Comparison of ENCODE assay signal across 10 cellular contexts in genomic region chr4:48138936-48139335, GRCh38.
DNase-seq lines count a peak whose midpoint lies in the region; ATAC-seq and TF ChIP-seq lines count a peak whose summit lies in the region.
"Had no signal": no experiment of that assay in that cellular context is flagged by ENCODE, and none has a peak within 500 bp of the region (broad histone marks: within the 10 kb centered on the region; RNA-seq: fewer than 3 reads in every experiment).

No MANE protein-coding gene starts in this region.

- H3K4me1 ChIP-seq in Loucy (ENCODE audit: insufficient read depth, low read length, poor library complexity, severe bottlenecking) = peaks cover 40% of the 10 kb centered on the region
- H3K4me1 ChIP-seq: BLaER1, stomach had no signal

- no peaks in the 10 kb centered on the region for H3K27me3 Mint-ChIP-seq in stimulated activated naive B cell treated with anti-CD40 and anti-IgM and Interleukin-4, amounts not matched to agents 10 μg/mL and 1 μg/mL and 100 μg/mL, for 72 hours

- H4K20me1 ChIP-seq in Loucy (ENCODE audit: insufficient read depth, low read length, poor library complexity, severe bottlenecking) = no peaks in the 10 kb centered on the region

- peak overlapping the region; percentile 52 for H3K9ac ChIP-seq in Loucy (ENCODE audit: low read depth, low read length, poor library complexity, severe bottlenecking)
- H3K9ac ChIP-seq: BLaER1 had no signal

- no peak for TF ChIP-seq CTCF in Loucy (conservative IDR thresholded peaks at IDR 0.05; ENCODE audit: low read length)

- no peak overlapping the region for H2AFZ ChIP-seq in Loucy (ENCODE audit: low read length)

- H3K9me3 Mint-ChIP-seq in stimulated activated naive B cell treated with anti-CD40 and anti-IgM and Interleukin-4, amounts not matched to agents 10 μg/mL and 1 μg/mL and 100 μg/mL, for 72 hours = no peaks in the 10 kb centered on the region

- H3K4me3 ChIP-seq in Loucy (ENCODE audit: low read length, poor library complexity, severe bottlenecking) = peak overlapping the region; percentile 17
- H3K4me3 ChIP-seq: BLaER1, stomach had no signal

- H3K79me2 ChIP-seq in Loucy (ENCODE audit: insufficient read depth, low read length) = no peaks in the 10 kb centered on the region

- H3K9me2 ChIP-seq in Loucy (replicated peaks; ENCODE audit: low read depth, low read length) = no peaks in the 10 kb centered on the region

- H3K4me2 ChIP-seq in Loucy (ENCODE audit: low read depth, low read length, poor library complexity, severe bottlenecking) = peak overlapping the region; percentile 55
- H3K4me2 ChIP-seq: BLaER1 had no signal

- no peak overlapping the region for H3K27ac Mint-ChIP-seq in stimulated activated naive B cell treated with anti-CD40 and anti-IgM and Interleukin-4, amounts not matched to agents 10 μg/mL and 1 μg/mL and 100 μg/mL, for 72 hours

- H3K27me3 ChIP-seq in Loucy (ENCODE audit: insufficient read depth, low read length, poor library complexity, severe bottlenecking) = no peaks in the 10 kb centered on the region
- H3K27me3 ChIP-seq: BLaER1, stomach had no signal

- peaks cover 65% of the 10 kb centered on the region for H3K36me3 ChIP-seq in Loucy (ENCODE audit: insufficient read depth, low read length)

- ATAC-seq in HG02623 (IDR thresholded peaks at IDR 0.05; ENCODE audit: unreplicated experiment) = peak; percentile 79
- ATAC-seq in stimulated activated naive B cell treated with anti-CD40 and anti-IgM and Interleukin-4, amounts not matched to agents 10 μg/mL and 1 μg/mL and 100 μg/mL, for 72 hours (replicated peaks) = peak; percentile 90 to 92

- H3K36me3 Mint-ChIP-seq in stimulated activated naive B cell treated with anti-CD40 and anti-IgM and Interleukin-4, amounts not matched to agents 10 μg/mL and 1 μg/mL and 100 μg/mL, for 72 hours = peaks cover 35 to 64% of the 10 kb centered on the region in 2 donors

- peaks cover 9% of the 10 kb centered on the region; the same call in 1 of the 2 replicates for H3F3A ChIP-seq in Loucy (ENCODE audit: low read depth)

- H3K4me1 Mint-ChIP-seq in stimulated activated naive B cell treated with anti-CD40 and anti-IgM and Interleukin-4, amounts not matched to agents 10 μg/mL and 1 μg/mL and 100 μg/mL, for 72 hours = peaks cover 25 to 47% of the 10 kb centered on the region in 2 donors

- H3K4me3 Mint-ChIP-seq in stimulated activated naive B cell treated with anti-CD40 and anti-IgM and Interleukin-4, amounts not matched to agents 10 μg/mL and 1 μg/mL and 100 μg/mL, for 72 hours = peak overlapping the region in 1 of 2 donors; percentile 7

- DNase-seq in activated gamma-delta T cell treated with Interleukin-2 at 50 U/mL for 16 hours (peak; percentile 50), activated gamma-delta T cell (lab: John Stamatoyannopoulos, UW) (no peak), middle frontal gyrus (ENCODE audit: extremely low spot score, low spot score) (no peak), NCI-H1694 treated with DMSO at 0.1 percent for 48 hours (lab: John Stamatoyannopoulos, UW) (no peak)
- DNase-seq in stimulated activated naive B cell treated with anti-CD40 and anti-IgM and Interleukin-4, amounts not matched to agents 10 μg/mL and 1 μg/mL and 100 μg/mL, for 72 hours = peak; percentile 7
- no peak for DNase-seq in stimulated activated CD4-positive, alpha-beta T cell treated with anti-CD3 and anti-CD28 coated beads, Interleukin-2, amount 100 ng/mL, for 48 hours
- DNase-seq: stomach had no signal

- no peaks in the 10 kb centered on the region for H3K9me3 ChIP-seq in Loucy (ENCODE audit: insufficient read depth, low read depth, low read length)
- H3K9me3 ChIP-seq: BLaER1, stomach had no signal

Comparison
In these comparisons a context has a peak if more than half of its experiments do, and no peak if none do; other contexts are left out.
1. DNase-seq: peak in activated gamma-delta T cell treated with Interleukin-2 at 50 U/mL for 16 hours (single experiment) and stimulated activated naive B cell treated with anti-CD40 and anti-IgM and Interleukin-4, amounts not matched to agents 10 μg/mL and 1 μg/mL and 100 μg/mL, for 72 hours (single experiment); none in activated gamma-delta T cell (single experiment), middle frontal gyrus (single experiment), NCI-H1694 treated with DMSO at 0.1 percent for 48 hours (single experiment) and stimulated activated CD4-positive, alpha-beta T cell treated with anti-CD3 and anti-CD28 coated beads, Interleukin-2, amount 100 ng/mL, for 48 hours (0 of 2).